Comparison of ENCODE assay signal across 8 cellular contexts in genomic region chr2:98148968-98149697, GRCh38.
DNase-seq lines count a peak whose midpoint lies in the region; ATAC-seq and TF ChIP-seq lines count a peak whose summit lies in the region.

No MANE protein-coding gene starts in this region.

- POLR2A ChIA-PET in CD8-positive, alpha-beta T cell (lab: Charles Lee): no interaction called here

- peak in 2 of 7 experiments; percentile 5 to 25 for DNase-seq in CD8-positive, alpha-beta T cell
- DNase-seq in NCI-H1048 (lab: John Stamatoyannopoulos, UW): peak; percentile 47
- DNase-seq in cardiac fibroblast (ENCODE audit: low read depth in 2 of 2): peak; percentile 74 to 76
- DNase-seq in lower lobe of right lung: no peak
- DNase-seq in DMS153 treated with DMSO at 0.1 percent for 48 hours (lab: John Stamatoyannopoulos, UW; ENCODE audit: unreplicated experiment): no peak
- no peak for DNase-seq in NCI-H510A treated with DMSO at 0.1 percent for 48 hours (lab: John Stamatoyannopoulos, UW)

- ATAC-seq in CD8-positive, alpha-beta T cell: peak; percentile 89
- no peak for ATAC-seq in lower lobe of right lung
- ATAC-seq in HG02970 (IDR thresholded peaks at IDR 0.05; ENCODE audit: low FRiP score, unreplicated experiment): no peak
- ATAC-seq in HG03571 (IDR thresholded peaks at IDR 0.05; ENCODE audit: unreplicated experiment): no peak

- no peaks in the 10 kb centered on the region for H3K27me3 ChIP-seq in CD8-positive, alpha-beta T cell (ENCODE audit: insufficient read depth, low read length)
- no peaks in the 10 kb centered on the region for H3K27me3 ChIP-seq in lower lobe of right lung (ENCODE audit: low read depth)

- H3K27ac Mint-ChIP-seq in CD8-positive, alpha-beta T cell: no peak overlapping the region

- no peaks in the 10 kb centered on the region for H3K36me3 ChIP-seq in CD8-positive, alpha-beta T cell (ENCODE audit: insufficient read depth, low read length)
- H3K36me3 ChIP-seq in lower lobe of right lung: no peaks in the 10 kb centered on the region

- intact Hi-C loops in CD8-positive, alpha-beta T cell (cut with DNase I, micrococcal nuclease): no loop called here
- intact Hi-C loops in lower lobe of right lung (cut with DNase I): no loop called here

- H3K4me3 ChIP-seq in CD8-positive, alpha-beta T cell (ENCODE audit: low read depth, low read length): no peak overlapping the region
- H3K4me3 ChIP-seq in cardiac fibroblast (replicated peaks in 1 of 2; ENCODE audit: low read depth in 2 of 2, low read length in 2 of 2) (peak overlapping the region in 1 of 2 donors; percentile 22), lower lobe of right lung (peak overlapping the region; percentile 29)

- CTCF ChIA-PET in CD8-positive, alpha-beta T cell (lab: Charles Lee): no interaction called here

- no peak for TF ChIP-seq CTCF in CD8-positive, alpha-beta T cell (IDR thresholded peaks at IDR 0.05)
- TF ChIP-seq CTCF in cardiac fibroblast (IDR thresholded peaks at IDR 0.05; ENCODE audit: low read depth, low read length) (no peak), lower lobe of right lung (IDR thresholded peaks at IDR 0.05) (no peak)

- no peaks in the 10 kb centered on the region for H3K36me3 Mint-ChIP-seq in CD8-positive, alpha-beta T cell

- H3K9me3 Mint-ChIP-seq in CD8-positive, alpha-beta T cell: no peaks in the 10 kb centered on the region

- no peak overlapping the region for H3K27ac ChIP-seq in CD8-positive, alpha-beta T cell (ENCODE audit: low read depth, low read length)
- no peak overlapping the region for H3K27ac ChIP-seq in lower lobe of right lung

- no peak overlapping the region for H3K4me3 Mint-ChIP-seq in CD8-positive, alpha-beta T cell

- no peaks in the 10 kb centered on the region for H3K9me3 ChIP-seq in CD8-positive, alpha-beta T cell (ENCODE audit: low read length)
- no peaks in the 10 kb centered on the region for H3K9me3 ChIP-seq in lower lobe of right lung

- no peaks in the 10 kb centered on the region for H3K27me3 Mint-ChIP-seq in CD8-positive, alpha-beta T cell (ENCODE audit: low read depth)

- H3K4me1 ChIP-seq in CD8-positive, alpha-beta T cell (ENCODE audit: insufficient read depth, low read length): peaks cover 11% of the 10 kb centered on the region
- H3K4me1 ChIP-seq in lower lobe of right lung: no peaks in the 10 kb centered on the region

- H3K4me1 Mint-ChIP-seq in CD8-positive, alpha-beta T cell (ENCODE audit: low read depth): peaks cover 14% of the 10 kb centered on the region

Comparison
In these comparisons a context has a peak if more than half of its experiments do, and no peak if none do; other contexts are left out.
1. DNase-seq: peak in NCI-H1048 (single experiment) and cardiac fibroblast (2 of 2); none in lower lobe of right lung (single experiment), DMS153 treated with DMSO at 0.1 percent for 48 hours (single experiment) and NCI-H510A treated with DMSO at 0.1 percent for 48 hours (single experiment).